8 cellular contexts compared by ENCODE assay signal in the genomic region with DNA sequence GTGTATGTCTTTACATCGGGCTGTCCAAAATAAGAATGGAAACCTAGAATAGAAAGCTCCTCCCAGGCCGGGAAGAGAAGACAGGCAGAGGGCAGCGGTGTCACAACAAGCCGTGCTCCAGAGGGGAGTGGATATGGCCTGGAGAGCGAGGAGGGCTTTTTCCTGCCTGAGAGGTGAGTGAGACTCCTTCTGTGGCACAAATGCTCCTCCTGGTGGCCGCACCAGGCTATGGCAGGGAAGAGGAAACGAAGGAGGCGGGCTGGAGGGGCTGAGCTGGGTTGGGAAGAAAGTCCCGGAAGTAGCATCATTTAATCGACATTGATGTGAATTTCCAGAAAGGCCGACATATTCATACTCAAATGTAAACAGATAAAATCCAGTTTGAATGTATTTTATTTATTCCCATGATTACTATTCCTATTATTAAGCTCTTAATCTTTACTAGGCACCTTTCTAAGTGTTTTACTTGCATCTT. TPM values are rescaled to one million over a fixed set of nuclear protein-coding genes. Genes with fewer than 3 reads are reported as not detected.
DNase-seq lines count a peak whose midpoint lies in the region; ATAC-seq and TF ChIP-seq lines count a peak whose summit lies in the region.

No MANE protein-coding gene starts in this region.

- CTCF ChIA-PET in GM10248 (lab: Yijun Ruan, JAX) = interaction anchor here (0.6 to 12.1 kb wide), 60 partner anchors 9 to 353 kb away, joined by 3 to 480 read pairs (median 5); no protein-coding TSS in a partner anchor

- no peaks in the 10 kb centered on the region for H3K36me3 ChIP-seq in upper lobe of right lung

- intact Hi-C loops in head of caudate nucleus (cut with DNase I) = loop anchor here (2.0 kb wide), 1 partner anchor 61 kb away; no protein-coding TSS in a partner anchor
- intact Hi-C loops in posterior vena cava (cut with DNase I) = loop anchor here (2.0 kb wide), 2 partner anchors 59 to 61 kb away; no protein-coding TSS in a partner anchor
- intact Hi-C loops in upper lobe of right lung (cut with DNase I) = loop anchor here (2.0 kb wide), 1 partner anchor 59 kb away; no protein-coding TSS in a partner anchor

- no peak overlapping the region for H3K4me3 ChIP-seq in upper lobe of right lung

- ATAC-seq in upper lobe of right lung (peak; percentile 98), GM21515 (IDR thresholded peaks at IDR 0.05; ENCODE audit: unreplicated experiment) (no peak)

- H3K27me3 ChIP-seq in upper lobe of right lung = peaks cover 45% of the 10 kb centered on the region

- peak; percentile 72 for DNase-seq in GM10248 (ENCODE audit: extremely low spot score)
- DNase-seq in NCI-H128 (lab: John Stamatoyannopoulos, UW; ENCODE audit: unreplicated experiment) = peak; percentile 89
- DNase-seq in SKM-1 treated with dmso at 0.1 percent for 144 hours (lab: John Stamatoyannopoulos, UW; ENCODE audit: unreplicated experiment) = peak; percentile 86
- DNase-seq in activated naive CD4-positive, alpha-beta T cell treated with anti-CD3 and anti-CD28 coated beads, Interleukin-2, amount 50 U/mL, for 16 hours = peak; percentile 79
- DNase-seq in head of caudate nucleus = peak; percentile 60 to 95 (median 88)
- DNase-seq in posterior vena cava (ENCODE audit: low spot score) = peak; percentile 93
- DNase-seq in upper lobe of right lung = peak; percentile 87

- no peaks in the 10 kb centered on the region for H3K9me3 ChIP-seq in upper lobe of right lung

- POLR2A ChIA-PET in GM10248 (lab: Yijun Ruan, JAX) = interaction anchor here (0.6 kb wide), 1 partner anchor 24 kb away, joined by 3 read pairs; no protein-coding TSS in a partner anchor

- H3K4me1 ChIP-seq in upper lobe of right lung = no peaks in the 10 kb centered on the region

- no peak overlapping the region for H3K27ac ChIP-seq in upper lobe of right lung

- TF ChIP-seq CTCF in GM10248 (IDR thresholded peaks at IDR 0.05; ENCODE audit: control extremely low read depth, extremely low read depth, low read depth, missing control alignments) = peak; percentile 98
- TF ChIP-seq CTCF in upper lobe of right lung (IDR thresholded peaks at IDR 0.05) = peak; percentile 98

RNA-seq across cellular contexts. Expression of gene MEF2D, which starts 54.7 kb away (rescaled TPM):
- total RNA-seq in posterior vena cava (100 to 1,000 TPM in 1 of 2 donors, 10 to 100 TPM in 1; 77.5 to 102 TPM), upper lobe of right lung (60.8 TPM)
